ENCODE assay signal across 14 cellular contexts in the genomic region with DNA sequence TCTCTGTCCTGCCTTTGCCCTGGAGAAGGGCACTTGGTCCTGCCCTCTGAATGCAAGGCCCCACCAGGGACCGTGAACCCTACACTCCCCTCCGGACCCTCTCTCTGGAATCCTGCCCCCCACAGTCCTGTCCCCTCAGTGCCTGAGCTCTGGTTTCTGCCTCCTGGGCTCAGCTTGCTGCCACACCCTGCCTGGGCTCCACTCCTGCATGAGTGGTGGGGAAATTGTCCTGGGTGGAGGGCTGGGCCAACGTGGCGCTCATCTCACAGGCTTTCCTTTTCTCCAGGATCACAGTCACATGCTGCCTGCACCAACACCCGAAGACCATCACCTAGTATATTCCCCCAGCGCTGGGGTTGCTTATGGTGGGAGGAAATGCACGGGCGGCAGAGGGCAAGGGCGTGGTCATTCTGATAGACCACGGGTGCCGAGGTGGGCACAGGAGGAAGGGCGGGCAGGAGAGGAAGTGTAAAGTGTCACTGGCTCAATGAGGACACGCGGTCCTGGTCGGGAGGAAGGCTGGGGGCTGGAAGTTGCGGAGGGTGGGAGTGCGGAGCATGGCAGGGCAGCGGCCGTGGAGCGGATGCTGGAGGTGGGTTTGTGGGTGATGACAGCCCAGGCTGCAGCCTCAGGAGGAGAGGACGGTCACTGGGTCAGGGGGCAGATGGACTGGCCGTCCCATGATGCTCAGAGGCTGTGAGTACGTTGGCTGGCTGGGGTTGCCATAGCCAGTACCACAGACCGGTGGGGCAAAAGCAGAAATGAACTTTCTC.
"Had no signal": no experiment of that assay in that cellular context is flagged by ENCODE, and none has a peak within 500 bp of the region (broad histone marks: within the 10 kb centered on the region; RNA-seq: fewer than 3 reads in every experiment).

No MANE protein-coding gene starts in this region.

- H3K36me3 ChIP-seq: transverse colon had no signal

- DNase-seq: activated CD4-positive, alpha-beta memory T cell treated with anti-CD3 and anti-CD28 coated beads, Interleukin-2, amount 10 ng/mL, durations not matched to agents 7 days and 5 days; activated naive CD4-positive, alpha-beta T cell treated with anti-CD3 and anti-CD28 coated beads for 36 hours; amniotic stem cell; dermis blood vessel endothelial cell; erythroblast; hippocampal formation; mammary epithelial cell; stimulated activated CD4-positive, alpha-beta T cell treated with anti-CD3 and anti-CD28 coated beads, Interleukin-15, amount 100 ng/mL, for 24 hours; T1000; transverse colon had no signal

- ATAC-seq: naive thymus-derived CD8-positive, alpha-beta T cell had no signal

- H3K27me3 Mint-ChIP-seq: activated CD4-positive, alpha-beta memory T cell treated with anti-CD3 and anti-CD28 coated beads, Interleukin-2, amount 10 ng/mL, durations not matched to agents 7 days and 5 days had no signal

- H3K4me1 Mint-ChIP-seq: activated CD4-positive, alpha-beta memory T cell treated with anti-CD3 and anti-CD28 coated beads, Interleukin-2, amount 10 ng/mL, durations not matched to agents 7 days and 5 days had no signal

- H3K27ac ChIP-seq: transverse colon, VCaP had no signal

- H3K27me3 ChIP-seq: transverse colon had no signal

- H3K27ac Mint-ChIP-seq: activated CD4-positive, alpha-beta memory T cell treated with anti-CD3 and anti-CD28 coated beads, Interleukin-2, amount 10 ng/mL, durations not matched to agents 7 days and 5 days; activated naive CD4-positive, alpha-beta T cell treated with anti-CD3 and anti-CD28 coated beads for 36 hours; activated T-helper 1 cell treated with anti-CD3 and anti-CD28 coated beads, Interleukin-12 subunit alpha, Interleukin-12 subunit beta, Interleukin-2, Interleukin-4 antibody, amounts not matched to agents 30 ng/mL and 10 ng/mL and 1 ng/mL, durations not matched to agents 14 hours and 24 hours and 36 hours; brain; naive thymus-derived CD8-positive, alpha-beta T cell had no signal

- H3K4me3 ChIP-seq: transverse colon had no signal

- H3K4me3 Mint-ChIP-seq: activated CD4-positive, alpha-beta memory T cell treated with anti-CD3 and anti-CD28 coated beads, Interleukin-2, amount 10 ng/mL, durations not matched to agents 7 days and 5 days; activated naive CD4-positive, alpha-beta T cell treated with anti-CD3 and anti-CD28 coated beads for 36 hours; activated T-helper 1 cell treated with anti-CD3 and anti-CD28 coated beads, Interleukin-12 subunit alpha, Interleukin-12 subunit beta, Interleukin-2, Interleukin-4 antibody, amounts not matched to agents 30 ng/mL and 10 ng/mL and 1 ng/mL, durations not matched to agents 14 hours and 24 hours and 36 hours; brain; naive thymus-derived CD8-positive, alpha-beta T cell had no signal
